37 cellular contexts compared by ENCODE assay signal in the genomic region with DNA sequence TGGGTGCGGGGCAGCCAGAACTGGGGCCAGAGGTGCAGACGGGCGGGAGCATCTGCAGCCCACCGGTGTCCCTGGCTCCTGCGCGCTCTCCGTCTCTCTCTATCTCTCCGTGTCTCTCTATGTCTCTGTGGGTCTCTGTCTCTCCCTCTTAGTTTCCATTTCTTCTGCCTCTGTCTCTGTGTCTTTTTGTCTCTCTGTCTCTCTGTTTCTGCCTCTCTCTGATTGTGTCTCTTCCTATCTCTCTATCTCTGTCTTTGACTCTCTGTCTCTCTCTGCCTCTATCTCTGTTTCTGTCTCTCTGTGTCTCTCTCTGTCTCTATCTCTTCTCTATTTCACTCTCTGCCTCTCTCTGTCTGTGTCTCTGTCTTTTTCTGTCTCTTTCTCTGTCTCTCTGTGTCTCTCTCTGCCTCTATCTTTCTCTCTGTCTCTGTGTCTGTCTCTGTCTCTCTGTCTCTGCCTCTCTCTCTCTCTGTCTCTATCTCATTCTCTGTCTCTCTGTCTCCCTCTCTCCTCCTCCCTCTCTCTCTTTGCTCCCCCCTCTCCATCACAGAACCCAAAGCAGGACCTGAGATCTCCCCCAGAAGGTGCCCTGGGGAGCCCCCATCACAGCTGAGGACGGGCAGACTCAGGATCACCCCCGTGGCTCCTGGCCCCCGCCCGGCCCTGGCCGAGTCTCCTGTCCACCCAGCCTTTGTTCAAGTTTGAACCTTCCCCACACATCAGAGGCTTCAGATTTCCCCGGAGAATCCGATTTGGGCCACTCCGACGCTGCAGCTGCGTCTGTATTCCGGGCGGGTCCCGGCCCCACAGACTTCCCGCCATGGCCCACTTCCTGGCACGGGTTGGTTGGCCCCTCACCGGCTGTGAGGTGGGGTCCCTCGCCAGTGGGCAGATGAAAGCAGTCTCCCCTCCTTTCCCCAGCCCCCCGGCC. TPM values are rescaled to one million over a fixed set of nuclear protein-coding genes. Genes with fewer than 3 reads are reported as not detected.
DNase-seq lines count a peak whose midpoint lies in the region; ATAC-seq, FAIRE-seq and TF ChIP-seq lines count a peak whose summit lies in the region.
"Had no signal": no experiment of that assay in that cellular context is flagged by ENCODE, and none has a peak within 500 bp of the region (broad histone marks: within the 10 kb centered on the region; RNA-seq: fewer than 3 reads in every experiment).

No MANE protein-coding gene starts in this region.

- no peaks in the 10 kb centered on the region for H3F3A ChIP-seq in GM23338 (replicated peaks; ENCODE audit: low read depth)

- H3K4me3 Mint-ChIP-seq in MCF 10A (ENCODE audit: unreplicated experiment) (no peak overlapping the region), GM23338 (no peak overlapping the region; the same call in 2 of the 3 replicates), astrocyte (ENCODE audit: unreplicated experiment) (peak overlapping the region; percentile 51)
- H3K4me3 Mint-ChIP-seq: activated CD4-positive, alpha-beta memory T cell treated with anti-CD3 and anti-CD28 coated beads for 36 hours; brain; stimulated activated naive CD8-positive, alpha-beta T cell treated with anti-CD3 and anti-CD28 coated beads, Interleukin-15, Interleukin-2, amounts not matched to agents 100 ng/mL and 50 ng/mL, for 24 hours; T-helper 2 cell treated with Interferon-gamma antibody and Interleukin-4, amounts not matched to agents 5 μg/mL and 100 μg/mL, for 36 hours had no signal

- CTCF ChIA-PET in mammary epithelial cell (lab: Charles Lee; ENCODE audit: low non-redundant PET) (no interaction called here), MCF 10A (lab: Yijun Ruan, JAX) (no interaction called here)

- no peaks in the 10 kb centered on the region for H3K79me2 ChIP-seq in mammary epithelial cell (ENCODE audit: insufficient read depth, low read length)
- no peaks in the 10 kb centered on the region for H3K79me2 ChIP-seq in GM23338 (replicated peaks; ENCODE audit: insufficient read depth)
- H3K79me2 ChIP-seq in astrocyte (ENCODE audit: insufficient read depth, low read length) = no peaks in the 10 kb centered on the region

- peak; percentile 31; the same call in 2 of the 3 replicates for ATAC-seq in GM23338
- ATAC-seq: foreskin keratinocyte, heart left ventricle, left ventricle myocardium superior, sciatic nerve had no signal

- DNase-seq in mammary epithelial cell (no peak), MCF 10A (ENCODE audit: unreplicated experiment) (no peak), GM23338 (ENCODE audit: low spot score) (no peak), astrocyte (ENCODE audit: low read depth) (no peak), middle frontal gyrus (ENCODE audit: extremely low spot score, low spot score) (no peak), T-helper 9 cell (no peak), HuH-7 (ENCODE audit: low spot score) (no peak)
- DNase-seq: activated CD4-positive, alpha-beta memory T cell treated with anti-CD3 and anti-CD28 coated beads for 36 hours; activated CD4-positive, alpha-beta T cell treated with anti-CD3 and anti-CD28 coated beads for 1 hour; activated gamma-delta T cell; dermis blood vessel endothelial cell; esophagus squamous epithelium; foreskin keratinocyte; GOT3; left ventricle myocardium superior; NCI-H1417 treated with DMSO at 0.1 percent for 48 hours; NCI-H2029 treated with DMSO at 0.1 percent for 48 hours; NCI-H524; OCI-M1; stimulated activated CD8-positive, alpha-beta memory T cell treated with anti-CD3 and anti-CD28 coated beads, Interleukin-4, amount 100 ng/mL, for 48 hours; testis had no signal

- no peaks in the 10 kb centered on the region for H3K36me3 ChIP-seq in mammary epithelial cell (ENCODE audit: insufficient read depth, low read length)
- H3K36me3 ChIP-seq in GM23338 (ENCODE audit: insufficient read depth) = no peaks in the 10 kb centered on the region
- no peaks in the 10 kb centered on the region for H3K36me3 ChIP-seq in astrocyte (ENCODE audit: insufficient read depth, low read length)
- H3K36me3 ChIP-seq: adrenal gland, esophagus squamous epithelium, heart left ventricle, neutrophil had no signal

- H3K27ac Mint-ChIP-seq in MCF 10A (ENCODE audit: low read depth, unreplicated experiment) = no peak overlapping the region
- H3K27ac Mint-ChIP-seq in GM23338 = no peak overlapping the region
- H3K27ac Mint-ChIP-seq in astrocyte (ENCODE audit: unreplicated experiment) = no peak overlapping the region
- H3K27ac Mint-ChIP-seq: activated CD4-positive, alpha-beta memory T cell treated with anti-CD3 and anti-CD28 coated beads for 36 hours; progenitor cell of endocrine pancreas; stimulated activated naive CD8-positive, alpha-beta T cell treated with anti-CD3 and anti-CD28 coated beads, Interleukin-15, Interleukin-2, amounts not matched to agents 100 ng/mL and 50 ng/mL, for 24 hours; T-helper 2 cell treated with Interferon-gamma antibody and Interleukin-4, amounts not matched to agents 5 μg/mL and 100 μg/mL, for 36 hours had no signal

- H3K4me1 Mint-ChIP-seq in MCF 10A (ENCODE audit: insufficient read depth, unreplicated experiment) = peaks cover 6% of the 10 kb centered on the region
- H3K4me1 Mint-ChIP-seq in GM23338 = peaks cover 3% of the 10 kb centered on the region; the same call in 1 of the 3 replicates
- no peaks in the 10 kb centered on the region for H3K4me1 Mint-ChIP-seq in astrocyte (ENCODE audit: low read depth, unreplicated experiment)
- H3K4me1 Mint-ChIP-seq: brain had no signal

- TF ChIP-seq CTCF in mammary epithelial cell (conservative IDR thresholded peaks at IDR 0.05 in 1 of 2, IDR thresholded peaks at IDR 0.05 in 1 of 2; ENCODE audit: extremely low read depth in 1 of 2, insufficient read depth in 1 of 2, low read depth in 1 of 2, low read length in 2 of 2) (no peak), MCF 10A (IDR thresholded peaks at IDR 0.05; ENCODE audit: unreplicated experiment) (no peak), GM23338 (conservative IDR thresholded peaks at IDR 0.05; ENCODE audit: low read depth in 2 of 2) (no peak), astrocyte (IDR thresholded peaks at IDR 0.05; ENCODE audit: insufficient read depth, low read depth, low read length) (no peak)

- in situ Hi-C loops in mammary epithelial cell (cut with MboI; ENCODE audit: low sequenced_read_pairs in 2 of 2) = no loop called here

- H3K27ac ChIP-seq in mammary epithelial cell (ENCODE audit: insufficient read depth, low read depth, low read length) (no peak overlapping the region), GM23338 (ENCODE audit: low read depth) (no peak overlapping the region), astrocyte (ENCODE audit: low read depth, low read length) (no peak overlapping the region)
- H3K27ac ChIP-seq: adrenal gland, esophagus squamous epithelium, foreskin keratinocyte, heart left ventricle, neutrophil, testis had no signal

- H3K9me3 Mint-ChIP-seq in MCF 10A (ENCODE audit: unreplicated experiment) = peaks cover 19% of the 10 kb centered on the region
- peaks cover 11% of the 10 kb centered on the region for H3K9me3 Mint-ChIP-seq in GM23338
- H3K9me3 Mint-ChIP-seq in astrocyte (ENCODE audit: unreplicated experiment) = peaks cover 23% of the 10 kb centered on the region

- FAIRE-seq in astrocyte (lab: Jason Lieb, UNC) = no peak
- FAIRE-seq: endometrium, GM12892, keratinocyte, urothelium cell line had no signal

- peak overlapping the region; percentile 82 for H3K4me2 ChIP-seq in mammary epithelial cell (ENCODE audit: insufficient read depth, low read depth, low read length)
- no peak overlapping the region for H3K4me2 ChIP-seq in GM23338
- no peak overlapping the region for H3K4me2 ChIP-seq in astrocyte (ENCODE audit: low read length)

- H3K4me1 ChIP-seq in mammary epithelial cell (ENCODE audit: insufficient read depth, low read length) = no peaks in the 10 kb centered on the region
- no peaks in the 10 kb centered on the region for H3K4me1 ChIP-seq in GM23338 (ENCODE audit: insufficient read depth)
- H3K4me1 ChIP-seq in astrocyte (ENCODE audit: insufficient read depth, low read length) = no peaks in the 10 kb centered on the region
- H3K4me1 ChIP-seq: adrenal gland, foreskin keratinocyte, heart left ventricle, testis had no signal

- peak overlapping the region in 2 of 3 experiments; percentile 33 to 35 for H3K4me3 ChIP-seq in mammary epithelial cell (replicated peaks in 1 of 3; ENCODE audit: insufficient read depth in 1 of 3, low read depth in 2 of 3, low read length in 3 of 3)
- H3K4me3 ChIP-seq in GM23338 = no peak overlapping the region
- no peak overlapping the region for H3K4me3 ChIP-seq in astrocyte (ENCODE audit: insufficient read depth, low read depth, low read length)
- H3K4me3 ChIP-seq: adrenal gland, esophagus squamous epithelium, heart left ventricle, testis had no signal

- H3K27me3 ChIP-seq in mammary epithelial cell (ENCODE audit: insufficient read depth, low read length) = peaks cover 18% of the 10 kb centered on the region
- H3K27me3 ChIP-seq in GM23338 (ENCODE audit: insufficient read depth) = no peaks in the 10 kb centered on the region
- H3K27me3 ChIP-seq in astrocyte (ENCODE audit: insufficient read depth, low read length) = peaks cover 7% of the 10 kb centered on the region
- H3K27me3 ChIP-seq: testis had no signal

- no peaks in the 10 kb centered on the region for H4K20me1 ChIP-seq in mammary epithelial cell (ENCODE audit: insufficient read depth, low read length)
- H4K20me1 ChIP-seq in GM23338 (replicated peaks; ENCODE audit: insufficient read depth) = no peaks in the 10 kb centered on the region
- H4K20me1 ChIP-seq in astrocyte (ENCODE audit: insufficient read depth, low read length) = no peaks in the 10 kb centered on the region

- no peaks in the 10 kb centered on the region for H3K9me3 ChIP-seq in mammary epithelial cell (replicated peaks; ENCODE audit: insufficient read depth, low read length)
- H3K9me3 ChIP-seq in astrocyte (ENCODE audit: insufficient read depth, low read depth, low read length) = no peaks in the 10 kb centered on the region
- H3K9me3 ChIP-seq: adrenal gland, esophagus squamous epithelium, neutrophil, testis had no signal

- intact Hi-C loops in mammary epithelial cell (cut with micrococcal nuclease) (no loop called here), MCF 10A (cut with micrococcal nuclease) (no loop called here)

- BruUV-seq in mammary epithelial cell (replicated peaks; lab: Mats Ljungman, UMichigan) (no TSS peak), MCF 10A (replicated peaks; lab: Mats Ljungman, UMichigan) (no TSS peak)

- POLR2A ChIA-PET in MCF 10A (lab: Yijun Ruan, JAX) = no interaction called here

- no peaks in the 10 kb centered on the region for H3K9me2 ChIP-seq in GM23338 (ENCODE audit: insufficient read depth)

- 7% methylated on average over 9 of the region's 26 CpGs for WGBS in mammary epithelial cell (ENCODE audit: low coverage, missing lambda C conversion rate)

- H2AFZ ChIP-seq in mammary epithelial cell (ENCODE audit: low read depth, low read length) = peak overlapping the region; percentile 68
- peak overlapping the region; percentile 76 for H2AFZ ChIP-seq in GM23338
- H2AFZ ChIP-seq in astrocyte (ENCODE audit: low read depth, low read length) = no peak overlapping the region

- H3K9ac ChIP-seq in mammary epithelial cell (ENCODE audit: insufficient read depth, low read length) (no peak overlapping the region), astrocyte (ENCODE audit: low read length) (no peak overlapping the region)

- H3K27me3 Mint-ChIP-seq in MCF 10A (ENCODE audit: insufficient read depth, unreplicated experiment) (peaks cover 26% of the 10 kb centered on the region), GM23338 (ENCODE audit: insufficient read depth, low read depth, poor library complexity) (peaks cover 14% of the 10 kb centered on the region), astrocyte (ENCODE audit: low read depth, unreplicated experiment) (peaks cover 24% of the 10 kb centered on the region)

- dilution Hi-C loops in mammary epithelial cell (cut with HindIII; ENCODE audit: low sequenced_read_pairs) = no loop called here

- peaks cover 6% of the 10 kb centered on the region for H3K36me3 Mint-ChIP-seq in MCF 10A (ENCODE audit: insufficient read depth, unreplicated experiment)
- H3K36me3 Mint-ChIP-seq in GM23338 (ENCODE audit: low read depth) = peaks cover 4% of the 10 kb centered on the region; the same call in 2 of the 3 replicates
- H3K36me3 Mint-ChIP-seq in astrocyte (ENCODE audit: low read depth, unreplicated experiment) = peaks cover 4% of the 10 kb centered on the region
- H3K36me3 Mint-ChIP-seq: activated CD4-positive, alpha-beta memory T cell treated with anti-CD3 and anti-CD28 coated beads for 36 hours; brain had no signal

RNA-seq across cellular contexts. Expression of a gene that starts 48.6 kb away (rescaled TPM):
- total RNA-seq in mammary epithelial cell (100 to 1,000 TPM in 1 of 2 donors, 10 to 100 TPM in 1; 70.7 to 108 TPM), MCF 10A (2022) (79.7 and 100 TPM in 2 replicates), astrocyte (156 and 173 TPM in 2 replicates)
- polyA plus RNA-seq in mammary epithelial cell (80.6 TPM), GM23338 (2016; fragmentation: Nextera tagmentation; extraction: Ambion mirVana) (166 and 186 TPM in 2 replicates)
- polyA minus RNA-seq in mammary epithelial cell = 71.4 TPM
- total RNA-seq in GM23338 (2014; rRNA removed; shearing (Covaris generic)) = 250 and 383 TPM in 2 replicates

RNA-seq across cellular contexts. Expression of a gene that starts 52.3 kb away (rescaled TPM):
- total RNA-seq in mammary epithelial cell (under 1 TPM in 1 of 2 donors, not detected in 1; 0.09 TPM), MCF 10A (2022) (0.02 TPM in 1 of 2 replicates, not detected in the other), astrocyte (not detected in 2 replicates)
- polyA plus RNA-seq in mammary epithelial cell (0.01 TPM), GM23338 (2016; fragmentation: Nextera tagmentation; extraction: Ambion mirVana) (not detected in 2 replicates)
- not detected for polyA minus RNA-seq in mammary epithelial cell
- not detected in 2 replicates for total RNA-seq in GM23338 (2014; rRNA removed; shearing (Covaris generic))
- total RNA-seq: activated CD4-positive, alpha-beta memory T cell treated with anti-CD3 and anti-CD28 coated beads for 36 hours; adrenal gland; dermis blood vessel endothelial cell; esophagus squamous epithelium; foreskin keratinocyte; G401; heart left ventricle; left ventricle myocardium superior; mesenteric fat pad; myocyte; sciatic nerve had no signal
- polyA plus RNA-seq: BJ, foreskin keratinocyte, heart left ventricle had no signal

Comparison
In these comparisons a context has a peak if more than half of its experiments do, and no peak if none do; other contexts are left out.
1. H3K4me3 ChIP-seq: peak in mammary epithelial cell (2 of 3); none in GM23338 (single experiment) and astrocyte (single experiment).